Comparison of ENCODE assay signal across 9 cellular contexts in the genomic region with DNA sequence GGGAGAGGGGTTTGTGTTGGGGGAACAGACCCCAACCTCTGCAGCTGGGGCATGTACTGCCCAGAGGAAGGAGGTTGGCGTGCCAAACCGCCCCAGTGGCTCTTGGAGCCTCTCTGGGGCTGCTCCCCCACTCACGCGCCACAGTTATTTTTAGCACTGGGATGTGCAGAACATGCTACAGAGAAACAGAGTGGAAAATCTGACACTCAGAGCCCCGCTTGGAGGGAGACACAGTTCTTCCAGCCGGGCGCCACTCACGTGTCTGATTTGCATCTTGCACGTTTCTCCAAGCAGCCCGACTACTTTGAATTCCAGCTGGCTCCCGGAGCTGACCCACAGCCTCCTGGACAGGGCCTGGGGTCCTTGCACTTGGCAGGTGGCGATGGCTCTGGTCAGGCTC.
DNase-seq lines count a peak whose midpoint lies in the region; TF ChIP-seq lines count a peak whose summit lies in the region.
"Had no signal": no experiment of that assay in that cellular context is flagged by ENCODE, and none has a peak within 500 bp of the region (broad histone marks: within the 10 kb centered on the region; RNA-seq: fewer than 3 reads in every experiment).

No MANE protein-coding gene starts in this region.

- H3K27me3 Mint-ChIP-seq in osteocyte (ENCODE audit: unreplicated experiment), result peaks cover 40% of the 10 kb centered on the region

- H3K4me3 Mint-ChIP-seq in osteocyte (ENCODE audit: unreplicated experiment), result no peak overlapping the region

- peak overlapping the region; percentile 85 for H3K27ac Mint-ChIP-seq in osteocyte (ENCODE audit: unreplicated experiment)

- TF ChIP-seq CTCF in fibroblast of mammary gland (conservative IDR thresholded peaks at IDR 0.05; ENCODE audit: control insufficient read depth, insufficient read depth, low read depth, low read length) (no peak), osteocyte (IDR thresholded peaks at IDR 0.05) (no peak)

- peaks cover 0 to 5% (median 0%) of the 10 kb centered on the region in 11 experiments; a peak in 2 of 22 replicates for H4K20me1 ChIP-seq in BLaER1 treated with 17β-estradiol and CSF1 and Interleukin-3, amounts not matched to agents 10 nM and 100 nM

- peaks cover 26% of the 10 kb centered on the region for H3K4me1 Mint-ChIP-seq in osteocyte (ENCODE audit: unreplicated experiment)

- DNase-seq in NCI-H1048 (lab: John Stamatoyannopoulos, UW), result peak; percentile 43
- peak; percentile 24 for DNase-seq in fibroblast of mammary gland (ENCODE audit: low read depth)
- peak; percentile 91 for DNase-seq in osteocyte (ENCODE audit: extremely low spot score, unreplicated experiment)
- no peak for DNase-seq in NK-92 (lab: John Stamatoyannopoulos, UW; ENCODE audit: unreplicated experiment)
- DNase-seq in activated naive CD4-positive, alpha-beta T cell treated with anti-CD3 and anti-CD28 coated beads, Interleukin-2, amount 50 U/mL, for 16 hours, result no peak
- DNase-seq in ecto neural progenitor cell (ENCODE audit: low spot score), result no peak
- no peak for DNase-seq in SKM-1 (lab: John Stamatoyannopoulos, UW; ENCODE audit: unreplicated experiment)

- H3K4me1 ChIP-seq in BLaER1 treated with 17β-estradiol and CSF1 and Interleukin-3, amounts not matched to agents 10 nM and 100 nM, result peaks cover 57 to 77% (median 71%) of the 10 kb centered on the region in 10 experiments

- no peak overlapping the region for H3K4me3 ChIP-seq in BLaER1 treated with 17β-estradiol and CSF1 and Interleukin-3, amounts not matched to agents 10 nM and 100 nM
- no peak overlapping the region for H3K4me3 ChIP-seq in fibroblast of mammary gland (ENCODE audit: control insufficient read depth, low read depth, low read length)
- H3K4me3 ChIP-seq: SK-N-MC had no signal

- H3K36me3 ChIP-seq in BLaER1 treated with 17β-estradiol and CSF1 and Interleukin-3, amounts not matched to agents 10 nM and 100 nM, result no peaks in the 10 kb centered on the region

- H3K9me3 Mint-ChIP-seq in osteocyte (ENCODE audit: unreplicated experiment), result no peaks in the 10 kb centered on the region

- H3K27ac ChIP-seq in BLaER1 treated with 17β-estradiol and CSF1 and Interleukin-3, amounts not matched to agents 10 nM and 100 nM, result peak overlapping the region in 5 of 11 experiments; percentile 5 to 46 (median 23); a peak in 5 of 22 replicates
- H3K27ac ChIP-seq: SK-N-MC had no signal

- no peaks in the 10 kb centered on the region for H3K36me3 Mint-ChIP-seq in osteocyte (ENCODE audit: unreplicated experiment)

- H3K4me2 ChIP-seq in BLaER1 treated with 17β-estradiol and CSF1 and Interleukin-3, amounts not matched to agents 10 nM and 100 nM, result peak overlapping the region; percentile 72 to 96 (median 83)

- H3K9me3 ChIP-seq in BLaER1 treated with 17β-estradiol and CSF1 and Interleukin-3, amounts not matched to agents 10 nM and 100 nM (replicated peaks in 1 of 11), result peaks cover 7 to 19% (median 15%) of the 10 kb centered on the region in 11 experiments; a peak in 18 of 22 replicates

- H3K27me3 ChIP-seq in BLaER1 treated with 17β-estradiol and CSF1 and Interleukin-3, amounts not matched to agents 10 nM and 100 nM, result no peaks in the 10 kb centered on the region

- peak overlapping the region in 6 of 11 experiments; percentile 4 to 38 (median 32); a peak in 6 of 22 replicates for H3K9ac ChIP-seq in BLaER1 treated with 17β-estradiol and CSF1 and Interleukin-3, amounts not matched to agents 10 nM and 100 nM

Comparison
In these comparisons a context has a peak if more than half of its experiments do, and no peak if none do; other contexts are left out.
1. DNase-seq: peak in NCI-H1048 (single experiment), fibroblast of mammary gland (single experiment) and osteocyte (single experiment); none in NK-92 (single experiment), activated naive CD4-positive, alpha-beta T cell treated with anti-CD3 and anti-CD28 coated beads, Interleukin-2, amount 50 U/mL, for 16 hours (single experiment), ecto neural progenitor cell (single experiment) and SKM-1 (single experiment).